Comparison of ENCODE assay signal across 12 cellular contexts in the genomic region with DNA sequence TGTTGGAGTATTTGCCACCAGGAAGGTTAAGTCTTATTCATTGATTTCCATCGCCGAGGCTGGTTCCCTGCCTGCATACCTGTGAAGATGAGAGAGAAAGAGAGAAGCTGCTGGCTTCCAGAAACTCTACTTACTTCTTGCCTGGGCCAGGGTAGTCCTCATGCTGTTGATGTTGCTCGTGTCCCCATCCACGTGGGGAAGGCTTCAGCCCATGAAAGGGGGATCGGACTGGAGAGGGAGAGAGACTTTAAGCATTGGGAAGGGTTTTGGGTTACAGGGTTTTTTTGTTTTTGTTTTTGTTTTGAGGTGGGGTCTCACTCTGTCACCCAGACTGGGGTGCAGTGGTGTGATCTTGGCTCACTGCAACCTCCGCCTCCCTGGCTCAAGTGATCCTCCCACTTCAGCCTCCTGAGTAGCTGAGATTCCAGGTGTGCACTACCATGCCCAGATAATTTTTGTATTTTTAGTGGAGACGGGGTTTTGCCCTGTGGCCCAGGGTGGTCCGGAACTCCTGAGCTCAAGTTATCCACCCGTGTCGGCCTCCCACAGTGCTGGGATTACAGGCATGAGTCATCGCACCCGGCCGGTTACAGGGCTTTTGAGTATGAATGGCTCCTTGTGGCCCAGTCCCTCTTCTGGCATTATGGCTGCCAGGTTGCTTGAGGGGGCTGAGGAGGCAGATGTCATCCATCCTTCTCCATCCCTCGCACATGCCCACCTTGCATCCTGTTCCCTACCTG. TPM values are rescaled to one million over a fixed set of nuclear protein-coding genes. Genes with fewer than 3 reads are reported as not detected.
DNase-seq lines count a peak whose midpoint lies in the region; ATAC-seq and TF ChIP-seq lines count a peak whose summit lies in the region.
"Had no signal": no experiment of that assay in that cellular context is flagged by ENCODE, and none has a peak within 500 bp of the region (broad histone marks: within the 10 kb centered on the region; RNA-seq: fewer than 3 reads in every experiment).

No MANE protein-coding gene starts in this region.

- ATAC-seq in HG03025 (IDR thresholded peaks at IDR 0.05; ENCODE audit: low FRiP score, unreplicated experiment), result no peak
- ATAC-seq in stimulated activated effector memory CD8-positive, alpha-beta T cell treated with anti-CD3 and anti-CD28 coated beads, Interleukin-12 subunit alpha, Interleukin-12 subunit beta, amount 100 ng/mL, for 72 hours, result no peak
- ATAC-seq in stimulated activated naive CD8-positive, alpha-beta T cell treated with anti-CD3 and anti-CD28 coated beads, Interleukin-15, amount 100 ng/mL, for 72 hours, result no peak
- ATAC-seq: activated naive CD8-positive, alpha-beta T cell treated with anti-CD3 and anti-CD28 coated beads, Interleukin-2, amount 50 U/mL, for 24 hours had no signal

- H3K36me3 ChIP-seq in OCI-LY3 (replicated peaks; ENCODE audit: low read depth, low read length) (no peaks in the 10 kb centered on the region), esophagus (ENCODE audit: control insufficient read depth in 2 of 2, insufficient read depth in 2 of 2, low read length in 1 of 2) (no peaks in the 10 kb centered on the region), ovary (no peaks in the 10 kb centered on the region)

- WGBS in esophagus, 2 donors, result 68 to 81% methylated on average over 14 of the region's 14 CpGs
- 71 to 79% (median 72%) methylated on average over 14 of the region's 14 CpGs for WGBS in ovary, 3 donors

- no peak overlapping the region for H2AFZ ChIP-seq in OCI-LY3 (ENCODE audit: low read depth, low read length)

- H3K9me3 ChIP-seq in OCI-LY3 (ENCODE audit: insufficient read depth, low read length), result no peaks in the 10 kb centered on the region
- no peaks in the 10 kb centered on the region for H3K9me3 ChIP-seq in esophagus (ENCODE audit: control insufficient read depth in 2 of 2, insufficient read depth in 1 of 2, low read depth in 1 of 2, low read length in 1 of 2)
- no peaks in the 10 kb centered on the region for H3K9me3 ChIP-seq in ovary

- no peaks in the 10 kb centered on the region for H4K20me1 ChIP-seq in OCI-LY3 (ENCODE audit: insufficient read depth, low read length)

- H3K27ac ChIP-seq in OCI-LY3 (ENCODE audit: low read length) (peak overlapping the region; percentile 65; the same call in 1 of the 2 replicates), esophagus (ENCODE audit: low read depth in 2 of 2, low read length in 1 of 2) (peak overlapping the region; percentile 75), ovary (peak overlapping the region; percentile 31 to 80)
- H3K27ac ChIP-seq: VCaP had no signal

- no peak overlapping the region for H3K4me3 Mint-ChIP-seq in stimulated activated effector memory CD8-positive, alpha-beta T cell treated with anti-CD3 and anti-CD28 coated beads, Interleukin-12 subunit alpha, Interleukin-12 subunit beta, amount 100 ng/mL, for 72 hours
- H3K4me3 Mint-ChIP-seq in stimulated activated naive CD8-positive, alpha-beta T cell treated with anti-CD3 and anti-CD28 coated beads, Interleukin-15, amount 100 ng/mL, for 72 hours, result no peak overlapping the region
- H3K4me3 Mint-ChIP-seq: activated naive CD8-positive, alpha-beta T cell treated with anti-CD3 and anti-CD28 coated beads, Interleukin-2, amount 50 U/mL, for 24 hours; CD4-positive, alpha-beta memory T cell had no signal

- no peak overlapping the region for H3K9ac ChIP-seq in OCI-LY3 (ENCODE audit: low read length)

- no peak overlapping the region for H3K27ac Mint-ChIP-seq in stimulated activated effector memory CD8-positive, alpha-beta T cell treated with anti-CD3 and anti-CD28 coated beads, Interleukin-12 subunit alpha, Interleukin-12 subunit beta, amount 100 ng/mL, for 72 hours
- no peak overlapping the region for H3K27ac Mint-ChIP-seq in stimulated activated naive CD8-positive, alpha-beta T cell treated with anti-CD3 and anti-CD28 coated beads, Interleukin-15, amount 100 ng/mL, for 72 hours
- H3K27ac Mint-ChIP-seq: activated naive CD8-positive, alpha-beta T cell treated with anti-CD3 and anti-CD28 coated beads, Interleukin-2, amount 50 U/mL, for 24 hours had no signal

- H3K4me1 Mint-ChIP-seq in stimulated activated effector memory CD8-positive, alpha-beta T cell treated with anti-CD3 and anti-CD28 coated beads, Interleukin-12 subunit alpha, Interleukin-12 subunit beta, amount 100 ng/mL, for 72 hours, result no peaks in the 10 kb centered on the region
- H3K4me1 Mint-ChIP-seq in stimulated activated naive CD8-positive, alpha-beta T cell treated with anti-CD3 and anti-CD28 coated beads, Interleukin-15, amount 100 ng/mL, for 72 hours, result peaks cover 6% of the 10 kb centered on the region

- H3K4me1 ChIP-seq in OCI-LY3 (ENCODE audit: low read length), result peaks cover 42% of the 10 kb centered on the region
- H3K4me1 ChIP-seq in esophagus (ENCODE audit: control insufficient read depth in 2 of 2, insufficient read depth in 2 of 2, low read length in 1 of 2), result peaks cover 3 to 8% of the 10 kb centered on the region in 2 donors
- peaks cover 31% of the 10 kb centered on the region for H3K4me1 ChIP-seq in ovary (ENCODE audit: insufficient read depth)

- no peak for TF ChIP-seq CTCF in AG10803 (conservative IDR thresholded peaks at IDR 0.05; ENCODE audit: low read length)
- TF ChIP-seq CTCF in OCI-LY3 (IDR thresholded peaks at IDR 0.05; ENCODE audit: low read depth, low read length), result no peak
- no peak for TF ChIP-seq CTCF in ovary (IDR thresholded peaks at IDR 0.05)

- H3K27me3 Mint-ChIP-seq in stimulated activated naive CD8-positive, alpha-beta T cell treated with anti-CD3 and anti-CD28 coated beads, Interleukin-15, amount 100 ng/mL, for 72 hours, result peaks cover 4% of the 10 kb centered on the region
- H3K27me3 Mint-ChIP-seq: activated naive CD8-positive, alpha-beta T cell treated with anti-CD3 and anti-CD28 coated beads, Interleukin-2, amount 50 U/mL, for 24 hours had no signal

- no peaks in the 10 kb centered on the region for H3K27me3 ChIP-seq in OCI-LY3 (ENCODE audit: low read depth, low read length)
- H3K27me3 ChIP-seq in esophagus (ENCODE audit: control insufficient read depth in 1 of 2, insufficient read depth in 2 of 2, low read length in 2 of 2), result no peaks in the 10 kb centered on the region
- no peaks in the 10 kb centered on the region for H3K27me3 ChIP-seq in ovary

- no peak for TF ChIP-seq POLR2A in ovary (IDR thresholded peaks at IDR 0.05)

- no peaks in the 10 kb centered on the region for H3K36me3 Mint-ChIP-seq in stimulated activated effector memory CD8-positive, alpha-beta T cell treated with anti-CD3 and anti-CD28 coated beads, Interleukin-12 subunit alpha, Interleukin-12 subunit beta, amount 100 ng/mL, for 72 hours
- H3K36me3 Mint-ChIP-seq: CD4-positive, alpha-beta memory T cell had no signal

- DNase-seq in AG10803 (ENCODE audit: low read depth), result peak; percentile 40
- peak in 1 of 5 donors; percentile 34 for DNase-seq in ovary
- no peak for DNase-seq in stimulated activated effector memory CD8-positive, alpha-beta T cell treated with anti-CD3 and anti-CD28 coated beads, Interleukin-12 subunit alpha, Interleukin-12 subunit beta, amount 100 ng/mL, for 72 hours (ENCODE audit: low spot score in 2 of 2)
- DNase-seq in stimulated activated naive CD8-positive, alpha-beta T cell treated with anti-CD3 and anti-CD28 coated beads, Interleukin-15, amount 100 ng/mL, for 72 hours, result no peak
- no peak for DNase-seq in SIG-M5 treated with dmso at 0.1 percent for 504 hours (lab: John Stamatoyannopoulos, UW; ENCODE audit: unreplicated experiment)
- DNase-seq: activated naive CD8-positive, alpha-beta T cell treated with anti-CD3 and anti-CD28 coated beads, Interleukin-2, amount 50 U/mL, for 24 hours; CD4-positive, alpha-beta memory T cell; NCI-H446 treated with DMSO at 0.1 percent for 48 hours had no signal

- peak overlapping the region; percentile 98 for H3K4me2 ChIP-seq in OCI-LY3 (ENCODE audit: low read length)

- H3K79me2 ChIP-seq in OCI-LY3 (ENCODE audit: low read length), result no peaks in the 10 kb centered on the region

- H3K9me3 Mint-ChIP-seq in stimulated activated effector memory CD8-positive, alpha-beta T cell treated with anti-CD3 and anti-CD28 coated beads, Interleukin-12 subunit alpha, Interleukin-12 subunit beta, amount 100 ng/mL, for 72 hours, result no peaks in the 10 kb centered on the region
- H3K9me3 Mint-ChIP-seq in stimulated activated naive CD8-positive, alpha-beta T cell treated with anti-CD3 and anti-CD28 coated beads, Interleukin-15, amount 100 ng/mL, for 72 hours, result no peaks in the 10 kb centered on the region
- H3K9me3 Mint-ChIP-seq: activated naive CD8-positive, alpha-beta T cell treated with anti-CD3 and anti-CD28 coated beads, Interleukin-2, amount 50 U/mL, for 24 hours had no signal

- H3K4me3 ChIP-seq in AG10803 (ENCODE audit: low read length), result no peak overlapping the region
- H3K4me3 ChIP-seq in OCI-LY3 (ENCODE audit: low read length), result no peak overlapping the region
- no peak overlapping the region for H3K4me3 ChIP-seq in esophagus (ENCODE audit: low read depth in 1 of 2, low read length in 2 of 2)
- no peak overlapping the region for H3K4me3 ChIP-seq in ovary

- TF ChIP-seq EP300 in ovary (IDR thresholded peaks at IDR 0.05), result no peak

- intact Hi-C loops in ovary (cut with DNase I), result no loop called here

RNA-seq across cellular contexts. Expression of gene ITGB3, which starts 26.6 kb away (rescaled TPM):
- polyA plus RNA-seq in esophagus, result 1 to 10 TPM in 1 of 2 donors, under 1 TPM in 1; 0.71 to 1.0 TPM
- total RNA-seq in ovary, result 1 to 10 TPM; 1.7 to 7.7 (median 2.9) TPM
- polyA plus RNA-seq in ovary, result 1 to 10 TPM; 2.8 to 9.4 TPM
- total RNA-seq: CD4-positive, alpha-beta memory T cell had no signal
- polyA plus RNA-seq: CD4-positive, alpha-beta memory T cell had no signal

RNA-seq across cellular contexts. Expression of gene EFCAB13, which starts 43.5 kb away (rescaled TPM):
- 1 to 10 TPM in 1 of 2 donors, under 1 TPM in 1; 0.61 to 1.8 TPM for polyA plus RNA-seq in esophagus
- total RNA-seq in ovary, result 10 to 100 TPM in 1 of 7 donors, 1 to 10 TPM in 6; 6.4 to 11.5 (median 9.3) TPM
- polyA plus RNA-seq in ovary, result 1 to 10 TPM; 3.2 to 9.1 TPM
